Comparison of ENCODE assay signal across 10 cellular contexts in genomic region chr14:47539065-47539464, GRCh38.
DNase-seq lines count a peak whose midpoint lies in the region; ATAC-seq and TF ChIP-seq lines count a peak whose summit lies in the region.
"Had no signal": no experiment of that assay in that cellular context is flagged by ENCODE, and none has a peak within 500 bp of the region (broad histone marks: within the 10 kb centered on the region; RNA-seq: fewer than 3 reads in every experiment).

No MANE protein-coding gene starts in this region.

- H3K4me2 ChIP-seq in OCI-LY7 (ENCODE audit: low read length) (no peak overlapping the region), hepatocyte (no peak overlapping the region)

- DNase-seq in left ventricle myocardium inferior (no peak), cardiac septum (ENCODE audit: low spot score) (no peak), OCI-LY7 (ENCODE audit: low spot score) (peak; percentile 7), hepatocyte (ENCODE audit: low spot score) (peak; percentile 37), aorta (no peak), stomach (no peak), cortex of kidney (lab: John Stamatoyannopoulos, UW) (no peak), T-cell (no peak)
- DNase-seq: activated naive CD8-positive, alpha-beta T cell treated with anti-CD3 and anti-CD28 coated beads, Interleukin-2, amount 50 U/mL, for 24 hours; HFFc6 had no signal

- H2AFZ ChIP-seq in OCI-LY7 (ENCODE audit: low read length) = no peak overlapping the region
- H2AFZ ChIP-seq in hepatocyte = no peak overlapping the region

- TF ChIP-seq EP300 in stomach (IDR thresholded peaks at IDR 0.05) = no peak

- peaks cover 4 to 6% (median 4%) of the 10 kb centered on the region in 3 donors for H3K9me3 Mint-ChIP-seq in T-cell
- H3K9me3 Mint-ChIP-seq: activated naive CD8-positive, alpha-beta T cell treated with anti-CD3 and anti-CD28 coated beads, Interleukin-2, amount 50 U/mL, for 24 hours had no signal

- 35% methylated on average over 3 of the region's 3 CpGs for WGBS in hepatocyte (ENCODE audit: low lambda C conversion rate, missing lambda C conversion rate)
- 25 to 30% methylated on average over 3 of the region's 3 CpGs for WGBS in aorta, 2 donors
- WGBS in stomach, 5 donors = 25 to 45% (median 40%) methylated on average over 3 of the region's 3 CpGs

- TF ChIP-seq POLR2A in stomach (IDR thresholded peaks at IDR 0.05) = no peak

- H3K9me2 ChIP-seq in OCI-LY7 (ENCODE audit: insufficient read depth, low read length) (no peaks in the 10 kb centered on the region), hepatocyte (replicated peaks; ENCODE audit: insufficient read depth) (no peaks in the 10 kb centered on the region)

- H3K36me3 Mint-ChIP-seq in T-cell = no peaks in the 10 kb centered on the region

- intact Hi-C loops in left ventricle myocardium inferior (cut with micrococcal nuclease) (no loop called here), cardiac septum (cut with DNase I) (loop anchor here (10.0 kb wide), 1 partner anchor 494 kb away; no protein-coding TSS in a partner anchor), OCI-LY7 (cut with micrococcal nuclease; ENCODE audit: unreplicated experiment) (no loop called here), aorta (cut with DNase I) (no loop called here), stomach (cut with DNase I; ENCODE audit: low total_unique reads) (no loop called here)

- H3K36me3 ChIP-seq in left ventricle myocardium inferior (no peaks in the 10 kb centered on the region), OCI-LY7 (ENCODE audit: insufficient read depth, low read length) (no peaks in the 10 kb centered on the region), hepatocyte (replicated peaks; ENCODE audit: insufficient read depth, low read depth) (no peaks in the 10 kb centered on the region), aorta (ENCODE audit: control insufficient read depth in 1 of 2, insufficient read depth in 2 of 2, low read length in 1 of 2) (no peaks in the 10 kb centered on the region), stomach (no peaks in the 10 kb centered on the region)

- CTCF ChIA-PET in OCI-LY7 (lab: Charles Lee; ENCODE audit: unreplicated experiment) = no interaction called here
- CTCF ChIA-PET in T-cell (lab: Charles Lee) = no interaction called here

- no peaks in the 10 kb centered on the region for H3K27me3 Mint-ChIP-seq in T-cell
- H3K27me3 Mint-ChIP-seq: activated naive CD8-positive, alpha-beta T cell treated with anti-CD3 and anti-CD28 coated beads, Interleukin-2, amount 50 U/mL, for 24 hours had no signal

- H3K27me3 ChIP-seq in left ventricle myocardium inferior (ENCODE audit: low read depth) (no peaks in the 10 kb centered on the region), hepatocyte (no peaks in the 10 kb centered on the region), aorta (ENCODE audit: control insufficient read depth in 1 of 2, insufficient read depth in 2 of 2, low read length in 1 of 2) (no peaks in the 10 kb centered on the region), stomach (no peaks in the 10 kb centered on the region)

- H3K27ac Mint-ChIP-seq in T-cell = no peak overlapping the region
- H3K27ac Mint-ChIP-seq: activated naive CD8-positive, alpha-beta T cell treated with anti-CD3 and anti-CD28 coated beads, Interleukin-2, amount 50 U/mL, for 24 hours; HFFc6 had no signal

- no peaks in the 10 kb centered on the region for H3K4me1 ChIP-seq in left ventricle myocardium inferior
- no peaks in the 10 kb centered on the region for H3K4me1 ChIP-seq in OCI-LY7 (ENCODE audit: insufficient read depth, low read length, poor library complexity, severe bottlenecking)
- no peaks in the 10 kb centered on the region for H3K4me1 ChIP-seq in hepatocyte (ENCODE audit: insufficient read depth)
- no peaks in the 10 kb centered on the region for H3K4me1 ChIP-seq in aorta (ENCODE audit: control insufficient read depth in 1 of 2, insufficient read depth in 2 of 2, low read length in 2 of 2)
- H3K4me1 ChIP-seq in stomach = peaks cover 0 to 2% (median 0%) of the 10 kb centered on the region in 4 donors

- TF ChIP-seq CTCF in left ventricle myocardium inferior (IDR thresholded peaks at IDR 0.05; ENCODE audit: borderline replicate concordance) (peak; percentile 48), OCI-LY7 (conservative IDR thresholded peaks at IDR 0.05; ENCODE audit: low read length) (peak; percentile 69), hepatocyte (IDR thresholded peaks at IDR 0.05; ENCODE audit: poor library complexity) (peak; percentile 63), stomach (IDR thresholded peaks at IDR 0.05) (peak in 1 of 7 experiments; percentile 13)

- ATAC-seq in aorta (ENCODE audit: low FRiP score) (peak; percentile 46), T-cell (replicated peaks in 1 of 4) (no peak)
- ATAC-seq: activated naive CD8-positive, alpha-beta T cell treated with anti-CD3 and anti-CD28 coated beads, Interleukin-2, amount 50 U/mL, for 24 hours had no signal

- H3K4me1 Mint-ChIP-seq in T-cell = no peaks in the 10 kb centered on the region
- H3K4me1 Mint-ChIP-seq: activated naive CD8-positive, alpha-beta T cell treated with anti-CD3 and anti-CD28 coated beads, Interleukin-2, amount 50 U/mL, for 24 hours had no signal

- H4K20me1 ChIP-seq in OCI-LY7 (ENCODE audit: insufficient read depth, low read length) (no peaks in the 10 kb centered on the region), hepatocyte (ENCODE audit: insufficient read depth, poor library complexity, severe bottlenecking) (no peaks in the 10 kb centered on the region)

- H3K4me3 ChIP-seq in left ventricle myocardium inferior (no peak overlapping the region), OCI-LY7 (ENCODE audit: low read depth, low read length, poor library complexity, severe bottlenecking) (no peak overlapping the region), hepatocyte (no peak overlapping the region), aorta (ENCODE audit: low read length in 2 of 2) (no peak overlapping the region), stomach (no peak overlapping the region)

- no TSS peak for BruUV-seq in OCI-LY7 (replicated peaks; lab: Mats Ljungman, UMichigan)

- H3K27ac ChIP-seq in left ventricle myocardium inferior (replicated peaks) = no peak overlapping the region
- H3K27ac ChIP-seq in OCI-LY7 (ENCODE audit: low read depth, low read length, poor library complexity, severe bottlenecking) = no peak overlapping the region
- H3K27ac ChIP-seq in hepatocyte = no peak overlapping the region
- no peak overlapping the region for H3K27ac ChIP-seq in aorta (ENCODE audit: low read depth in 1 of 2, low read length in 2 of 2)
- no peak overlapping the region for H3K27ac ChIP-seq in stomach

- H3K9me3 ChIP-seq in left ventricle myocardium inferior (replicated peaks) = no peaks in the 10 kb centered on the region
- H3K9me3 ChIP-seq in OCI-LY7 (ENCODE audit: low read length) = no peaks in the 10 kb centered on the region
- no peaks in the 10 kb centered on the region for H3K9me3 ChIP-seq in hepatocyte (ENCODE audit: low read depth)
- H3K9me3 ChIP-seq in aorta (ENCODE audit: control insufficient read depth, low read length) = no peaks in the 10 kb centered on the region
- H3K9me3 ChIP-seq in stomach = no peaks in the 10 kb centered on the region

- POLR2A ChIA-PET in OCI-LY7 (lab: Charles Lee) (interaction anchor here (0.6 kb wide), 1 partner anchor 985 kb away, joined by 4 read pairs; no protein-coding TSS in a partner anchor), T-cell (lab: Charles Lee) (no interaction called here)

- H3K4me3 Mint-ChIP-seq in T-cell = no peak overlapping the region
- H3K4me3 Mint-ChIP-seq: activated naive CD8-positive, alpha-beta T cell treated with anti-CD3 and anti-CD28 coated beads, Interleukin-2, amount 50 U/mL, for 24 hours; HFFc6 had no signal

- H3K79me2 ChIP-seq in OCI-LY7 (ENCODE audit: insufficient read depth, low read depth, low read length) (no peaks in the 10 kb centered on the region), hepatocyte (no peaks in the 10 kb centered on the region)

Comparison
In these comparisons a context has a peak if more than half of its experiments do, and no peak if none do; other contexts are left out.
1. DNase-seq: peak in OCI-LY7 (single experiment) and hepatocyte (single experiment); none in left ventricle myocardium inferior (single experiment), cardiac septum (single experiment), aorta (0 of 2), stomach (single experiment), cortex of kidney (single experiment) and T-cell (0 of 34).